Comparison of ENCODE assay signal across 11 cellular contexts in genomic region chr1:172203135-172203823, GRCh38.
DNase-seq lines count a peak whose midpoint lies in the region; ATAC-seq and TF ChIP-seq lines count a peak whose summit lies in the region.
"Had no signal": no experiment of that assay in that cellular context is flagged by ENCODE, and none has a peak within 500 bp of the region (broad histone marks: within the 10 kb centered on the region; RNA-seq: fewer than 3 reads in every experiment).

No MANE protein-coding gene starts in this region.

- H3K9me3 ChIP-seq in neuronal stem cell (replicated peaks in 1 of 2; ENCODE audit: control insufficient read depth in 2 of 2, insufficient read depth in 1 of 2, low read depth in 1 of 2, low read length in 2 of 2), result no peaks in the 10 kb centered on the region

- H2BK15ac ChIP-seq in neuronal stem cell (ENCODE audit: low read length), result no peak overlapping the region

- H3K27me3 Mint-ChIP-seq in GM23338 (ENCODE audit: insufficient read depth, low read depth, poor library complexity), result peaks cover 2% of the 10 kb centered on the region
- H3K27me3 Mint-ChIP-seq in stimulated activated memory B cell treated with anti-CD40 and anti-IgM and Interleukin-4, amounts not matched to agents 10 μg/mL and 1 μg/mL and 100 μg/mL, for 72 hours, result no peaks in the 10 kb centered on the region

- no peaks in the 10 kb centered on the region for H3K79me1 ChIP-seq in neuronal stem cell (ENCODE audit: low read depth, low read length)

- no peak overlapping the region for H2BK5ac ChIP-seq in neuronal stem cell (ENCODE audit: low read length)

- H3K9me2 ChIP-seq in GM23338 (ENCODE audit: insufficient read depth), result no peaks in the 10 kb centered on the region

- TF ChIP-seq CTCF in GM23338 (conservative IDR thresholded peaks at IDR 0.05; ENCODE audit: low read depth in 2 of 2) (no peak), choroid plexus epithelial cell (conservative IDR thresholded peaks at IDR 0.05; ENCODE audit: low read depth, low read length) (no peak)

- H3K4me1 Mint-ChIP-seq in GM23338, result no peaks in the 10 kb centered on the region
- H3K4me1 Mint-ChIP-seq in stimulated activated memory B cell treated with anti-CD40 and anti-IgM and Interleukin-4, amounts not matched to agents 10 μg/mL and 1 μg/mL and 100 μg/mL, for 72 hours, result peaks cover 16% of the 10 kb centered on the region
- H3K4me1 Mint-ChIP-seq: stimulated activated effector memory CD8-positive, alpha-beta T cell treated with anti-CD3 and anti-CD28 coated beads, Interleukin-12 subunit alpha, Interleukin-12 subunit beta, amount 100 ng/mL, for 72 hours had no signal

- no peak overlapping the region for H3K9ac ChIP-seq in neuronal stem cell (ENCODE audit: low read depth, low read length, poor library complexity)

- H3K4ac ChIP-seq in neuronal stem cell (ENCODE audit: low read length), result no peak overlapping the region

- H2AFZ ChIP-seq in GM23338 (no peak overlapping the region), neuronal stem cell (ENCODE audit: low read length) (no peak overlapping the region)

- H2BK12ac ChIP-seq in neuronal stem cell (ENCODE audit: low read length), result no peak overlapping the region

- no peak overlapping the region for H4K8ac ChIP-seq in neuronal stem cell (ENCODE audit: low read depth, low read length)

- no peaks in the 10 kb centered on the region for H3F3A ChIP-seq in GM23338 (replicated peaks; ENCODE audit: low read depth)

- H3K23ac ChIP-seq in neuronal stem cell (ENCODE audit: low read depth, low read length, poor library complexity), result no peak overlapping the region

- peak overlapping the region; percentile 7; the same call in 1 of the 2 replicates for H3K27ac Mint-ChIP-seq in GM23338
- H3K27ac Mint-ChIP-seq in stimulated activated memory B cell treated with anti-CD40 and anti-IgM and Interleukin-4, amounts not matched to agents 10 μg/mL and 1 μg/mL and 100 μg/mL, for 72 hours, result no peak overlapping the region
- H3K27ac Mint-ChIP-seq: stimulated activated effector memory CD8-positive, alpha-beta T cell treated with anti-CD3 and anti-CD28 coated beads, Interleukin-12 subunit alpha, Interleukin-12 subunit beta, amount 100 ng/mL, for 72 hours had no signal

- H3K18ac ChIP-seq in neuronal stem cell (ENCODE audit: low read length), result peak overlapping the region; percentile 5

- no peak overlapping the region for H2BK120ac ChIP-seq in neuronal stem cell (ENCODE audit: low read depth, low read length)

- H3K4me2 ChIP-seq in GM23338 (no peak overlapping the region), neuronal stem cell (ENCODE audit: insufficient read depth, low read length, poor library complexity, severe bottlenecking) (no peak overlapping the region)

- DNase-seq in GM23338 (ENCODE audit: low spot score) (no peak), NCI-H510A treated with DMSO at 0.1 percent for 48 hours (lab: John Stamatoyannopoulos, UW) (peak; percentile 33), choroid plexus epithelial cell (ENCODE audit: low read depth) (peak; percentile 77), neuronal stem cell (ENCODE audit: low spot score) (no peak), NCI-H1048 (lab: John Stamatoyannopoulos, UW) (no peak)
- DNase-seq: central memory CD4-positive, alpha-beta T cell; left lung; NCI-H748 treated with DMSO at 0.1 percent for 48 hours had no signal

- peaks cover 10% of the 10 kb centered on the region; the same call in 2 of the 3 replicates for H3K36me3 Mint-ChIP-seq in GM23338 (ENCODE audit: low read depth)
- H3K36me3 Mint-ChIP-seq in stimulated activated memory B cell treated with anti-CD40 and anti-IgM and Interleukin-4, amounts not matched to agents 10 μg/mL and 1 μg/mL and 100 μg/mL, for 72 hours, result peaks cover 16% of the 10 kb centered on the region
- H3K36me3 Mint-ChIP-seq: stimulated activated effector memory CD8-positive, alpha-beta T cell treated with anti-CD3 and anti-CD28 coated beads, Interleukin-12 subunit alpha, Interleukin-12 subunit beta, amount 100 ng/mL, for 72 hours had no signal

- no peak overlapping the region for H3K4me3 Mint-ChIP-seq in GM23338
- H3K4me3 Mint-ChIP-seq in stimulated activated memory B cell treated with anti-CD40 and anti-IgM and Interleukin-4, amounts not matched to agents 10 μg/mL and 1 μg/mL and 100 μg/mL, for 72 hours, result no peak overlapping the region
- H3K4me3 Mint-ChIP-seq: stimulated activated effector memory CD8-positive, alpha-beta T cell treated with anti-CD3 and anti-CD28 coated beads, Interleukin-12 subunit alpha, Interleukin-12 subunit beta, amount 100 ng/mL, for 72 hours had no signal

- H4K20me1 ChIP-seq in GM23338 (replicated peaks; ENCODE audit: insufficient read depth), result no peaks in the 10 kb centered on the region

- no peak overlapping the region for H3K14ac ChIP-seq in neuronal stem cell (ENCODE audit: low read length)

- WGBS in neuronal stem cell (ENCODE audit: extremely low coverage in 2 of 2, insufficient read length in 2 of 2, insufficient replicate concordance in 1 of 2), 2 donors, result no CpG with 5 or more reads among the region's 8 CpGs

- no peaks in the 10 kb centered on the region for H3K36me3 ChIP-seq in GM23338 (ENCODE audit: insufficient read depth)
- no peaks in the 10 kb centered on the region for H3K36me3 ChIP-seq in neuronal stem cell (replicated peaks in 1 of 2; ENCODE audit: control insufficient read depth in 2 of 2, insufficient read depth in 2 of 2, low read length in 2 of 2)
- H3K36me3 ChIP-seq: left lung had no signal

- H3K9me3 Mint-ChIP-seq in GM23338, result peaks cover 14% of the 10 kb centered on the region
- peaks cover 12% of the 10 kb centered on the region for H3K9me3 Mint-ChIP-seq in stimulated activated memory B cell treated with anti-CD40 and anti-IgM and Interleukin-4, amounts not matched to agents 10 μg/mL and 1 μg/mL and 100 μg/mL, for 72 hours

- H2AK5ac ChIP-seq in neuronal stem cell (ENCODE audit: low read depth, low read length), result no peak overlapping the region

- no peak overlapping the region for H4K91ac ChIP-seq in neuronal stem cell (ENCODE audit: low read depth, low read length, poor library complexity)

- no peaks in the 10 kb centered on the region for H3K4me1 ChIP-seq in GM23338 (ENCODE audit: insufficient read depth)
- H3K4me1 ChIP-seq in neuronal stem cell (ENCODE audit: control insufficient read depth in 2 of 2, insufficient read depth in 1 of 2, low read depth in 1 of 2, low read length in 2 of 2), result peaks cover 0 to 2% of the 10 kb centered on the region in 2 donors
- H3K4me1 ChIP-seq: left lung had no signal

- no peak overlapping the region for H3K27ac ChIP-seq in GM23338 (ENCODE audit: low read depth)
- no peak overlapping the region for H3K27ac ChIP-seq in neuronal stem cell (replicated peaks; ENCODE audit: low read length)
- H3K27ac ChIP-seq: left lung had no signal

- no peaks in the 10 kb centered on the region for H3K79me2 ChIP-seq in GM23338 (replicated peaks; ENCODE audit: insufficient read depth)

- H3K27me3 ChIP-seq in GM23338 (ENCODE audit: insufficient read depth), result no peaks in the 10 kb centered on the region
- H3K27me3 ChIP-seq in neuronal stem cell (ENCODE audit: control insufficient read depth in 3 of 3, insufficient read depth in 3 of 3, low read depth in 1 of 3, low read length in 3 of 3), result no peaks in the 10 kb centered on the region
- H3K27me3 ChIP-seq: left lung had no signal

- no peak for ATAC-seq in GM23338
- ATAC-seq in HG02970 (IDR thresholded peaks at IDR 0.05; ENCODE audit: low FRiP score, unreplicated experiment), result no peak
- no peak for ATAC-seq in stimulated activated memory B cell treated with anti-CD40 and anti-IgM and Interleukin-4, amounts not matched to agents 10 μg/mL and 1 μg/mL and 100 μg/mL, for 72 hours
- ATAC-seq: left lung; stimulated activated effector memory CD8-positive, alpha-beta T cell treated with anti-CD3 and anti-CD28 coated beads, Interleukin-12 subunit alpha, Interleukin-12 subunit beta, amount 100 ng/mL, for 72 hours had no signal

- H3K4me3 ChIP-seq in GM23338 (no peak overlapping the region), choroid plexus epithelial cell (ENCODE audit: low read depth, low read length) (no peak overlapping the region), neuronal stem cell (ENCODE audit: low read length in 2 of 2) (no peak overlapping the region)
- H3K4me3 ChIP-seq: left lung had no signal

TF ChIP-seq in GM23338, 12 proteins besides CTCF, POLR2A, EP300 and RAD21 (continues in another document):
- TF ChIP-seq ZNF331 (CRISPR knock-in tag; IDR thresholded peaks at IDR 0.05; ENCODE audit: low read depth), result no peak
- TF ChIP-seq REST (IDR thresholded peaks at IDR 0.05; ENCODE audit: unreplicated experiment), result no peak
- no peak for TF ChIP-seq ETS1 (IDR thresholded peaks at IDR 0.05)
- TF ChIP-seq JUNB (IDR thresholded peaks at IDR 0.05; ENCODE audit: unreplicated experiment), result no peak

Comparison
In these comparisons a context has a peak if more than half of its experiments do, and no peak if none do; other contexts are left out.
1. DNase-seq: peak in NCI-H510A treated with DMSO at 0.1 percent for 48 hours (single experiment) and choroid plexus epithelial cell (single experiment); none in GM23338 (single experiment), neuronal stem cell (single experiment) and NCI-H1048 (single experiment).